ENCODE assay signal across 8 cellular contexts in the genomic region with DNA sequence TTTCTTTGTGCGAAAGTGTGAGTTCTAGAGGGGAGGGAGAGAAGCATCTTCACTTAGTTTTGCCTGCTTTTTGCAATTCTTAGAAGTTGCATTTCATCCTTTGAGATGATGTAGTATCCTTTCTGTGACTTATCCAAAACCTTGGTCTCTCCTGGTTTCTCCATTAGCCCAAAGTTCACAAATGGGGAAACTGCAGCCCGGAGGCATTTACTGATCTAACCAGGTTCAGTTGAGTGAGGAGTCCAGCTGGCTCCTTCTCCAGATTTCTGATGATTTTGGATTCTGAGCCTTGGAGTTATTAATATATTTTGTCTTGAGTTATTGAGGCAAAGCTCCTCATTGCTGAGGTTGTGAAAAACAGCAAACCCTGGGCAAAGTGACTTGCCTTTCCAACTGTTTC. TPM values are rescaled to one million over a fixed set of nuclear protein-coding genes. Genes with fewer than 3 reads are reported as not detected.
DNase-seq lines count a peak whose midpoint lies in the region; ATAC-seq and TF ChIP-seq lines count a peak whose summit lies in the region.

No MANE protein-coding gene starts in this region.

- no peak for ATAC-seq in CD4-positive, alpha-beta T cell (ENCODE audit: poor library complexity)
- ATAC-seq in central memory CD8-positive, alpha-beta T cell (replicated peaks; ENCODE audit: extremely low read depth, poor library complexity, severe bottlenecking), result no peak
- ATAC-seq in HG02610 (IDR thresholded peaks at IDR 0.05; ENCODE audit: unreplicated experiment), result no peak

- H3K9ac ChIP-seq in KMS-11, result peak overlapping the region; percentile 91; the same call in 1 of the 2 replicates

- H3K4me3 ChIP-seq in KMS-11 (IDR thresholded peaks at IDR 0.05; ENCODE audit: insufficient read depth, low read depth, low read length) (no peak overlapping the region), osteoblast (ENCODE audit: insufficient read depth, low read length) (peak overlapping the region; percentile 91)

- DNase-seq in CD4-positive, alpha-beta T cell, result no peak
- no peak for DNase-seq in central memory CD8-positive, alpha-beta T cell (ENCODE audit: low spot score in 2 of 2)
- no peak for DNase-seq in osteoblast (ENCODE audit: insufficient read length, low spot score, missing footprints)
- DNase-seq in iPS-NIHi7 (ENCODE audit: extremely low spot score), result no peak
- no peak for DNase-seq in H4 (ENCODE audit: low spot score)
- DNase-seq in NCI-H2227 (lab: John Stamatoyannopoulos, UW; ENCODE audit: unreplicated experiment), result no peak

- POLR2A ChIA-PET in CD4-positive, alpha-beta T cell (lab: Charles Lee), result interaction anchor here (3.2 kb wide), 1 partner anchor 66 kb away, joined by 30 read pairs; a partner anchor contains a TSS

- no peaks in the 10 kb centered on the region for H3K27me3 ChIP-seq in CD4-positive, alpha-beta T cell (ENCODE audit: control insufficient read depth, insufficient read depth, low read length)
- H3K27me3 ChIP-seq in KMS-11 (ENCODE audit: insufficient read depth, low read depth) (no peaks in the 10 kb centered on the region), osteoblast (ENCODE audit: insufficient read depth, low read length) (no peaks in the 10 kb centered on the region)

- peak overlapping the region; percentile 81 for H3K4me2 ChIP-seq in KMS-11
- peak overlapping the region; percentile 90 for H3K4me2 ChIP-seq in osteoblast (ENCODE audit: insufficient read depth, low read length)

- no peaks in the 10 kb centered on the region; the same call in 1 of the 2 replicates for H4K20me1 ChIP-seq in KMS-11 (ENCODE audit: insufficient read depth)
- H4K20me1 ChIP-seq in osteoblast (ENCODE audit: insufficient read depth, low read length), result peaks cover 16% of the 10 kb centered on the region

- H3K36me3 Mint-ChIP-seq in CD4-positive, alpha-beta T cell (ENCODE audit: low read depth), result no peaks in the 10 kb centered on the region
- H3K36me3 Mint-ChIP-seq in central memory CD8-positive, alpha-beta T cell (ENCODE audit: insufficient read depth), result peaks cover 7% of the 10 kb centered on the region

- peaks cover 4% of the 10 kb centered on the region for H3K27me3 Mint-ChIP-seq in CD4-positive, alpha-beta T cell
- H3K27me3 Mint-ChIP-seq in central memory CD8-positive, alpha-beta T cell, result no peaks in the 10 kb centered on the region

- TF ChIP-seq CTCF in CD4-positive, alpha-beta T cell (IDR thresholded peaks at IDR 0.05), result no peak
- TF ChIP-seq CTCF in KMS-11 (conservative IDR thresholded peaks at IDR 0.05; ENCODE audit: low read depth, low read length), result no peak
- TF ChIP-seq CTCF in osteoblast (IDR thresholded peaks at IDR 0.05; ENCODE audit: extremely low read depth, low read depth, low read length), result no peak

- H3K27ac Mint-ChIP-seq in CD4-positive, alpha-beta T cell, result no peak overlapping the region
- no peak overlapping the region for H3K27ac Mint-ChIP-seq in central memory CD8-positive, alpha-beta T cell (ENCODE audit: low read depth)

- H3K27ac ChIP-seq in CD4-positive, alpha-beta T cell (ENCODE audit: low read depth, low read length), result no peak overlapping the region
- H3K27ac ChIP-seq in KMS-11, result no peak overlapping the region
- no peak overlapping the region for H3K27ac ChIP-seq in osteoblast (ENCODE audit: low read depth, low read length)

- H3K9me3 ChIP-seq in CD4-positive, alpha-beta T cell (ENCODE audit: control insufficient read depth, low read length), result no peaks in the 10 kb centered on the region
- H3K9me3 ChIP-seq in osteoblast (ENCODE audit: low read depth, low read length), result no peaks in the 10 kb centered on the region

- H3K79me2 ChIP-seq in KMS-11 (ENCODE audit: insufficient read depth, low read depth) (peaks cover 40% of the 10 kb centered on the region; the same call in 1 of the 2 replicates), osteoblast (ENCODE audit: insufficient read depth, low read length) (peaks cover 46% of the 10 kb centered on the region)

- H3K36me3 ChIP-seq in KMS-11 (ENCODE audit: insufficient read depth) (no peaks in the 10 kb centered on the region), osteoblast (ENCODE audit: insufficient read depth, low read length) (no peaks in the 10 kb centered on the region)

- H2AFZ ChIP-seq in KMS-11 (ENCODE audit: low read depth) (no peak overlapping the region), osteoblast (ENCODE audit: low read length) (no peak overlapping the region)

- H3K4me3 Mint-ChIP-seq in CD4-positive, alpha-beta T cell, result peak overlapping the region; percentile 94
- peak overlapping the region; percentile 87 for H3K4me3 Mint-ChIP-seq in central memory CD8-positive, alpha-beta T cell

- H3K4me1 ChIP-seq in KMS-11 (ENCODE audit: low read depth, poor library complexity, severe bottlenecking) (peaks cover 48% of the 10 kb centered on the region), osteoblast (ENCODE audit: insufficient read depth, low read length) (peaks cover 12% of the 10 kb centered on the region)

- H3K4me1 Mint-ChIP-seq in CD4-positive, alpha-beta T cell (ENCODE audit: low read depth), result peaks cover 29% of the 10 kb centered on the region
- H3K4me1 Mint-ChIP-seq in central memory CD8-positive, alpha-beta T cell, result peaks cover 46% of the 10 kb centered on the region

- H3K9me3 Mint-ChIP-seq in CD4-positive, alpha-beta T cell, result no peaks in the 10 kb centered on the region
- H3K9me3 Mint-ChIP-seq in central memory CD8-positive, alpha-beta T cell, result no peaks in the 10 kb centered on the region

- intact Hi-C loops in CD4-positive, alpha-beta T cell (cut with DNase I, micrococcal nuclease), result loop anchor here in 1 of 2 experiments (5.0 kb wide), 1 partner anchor 141 kb away; a partner anchor contains a TSS

- CTCF ChIA-PET in CD4-positive, alpha-beta T cell (lab: Charles Lee), result no interaction called here

RNA-seq across cellular contexts. Expression of a gene that starts 1.6 kb away (rescaled TPM):
- 1 to 10 TPM; 2.4 to 2.8 TPM for total RNA-seq in CD4-positive, alpha-beta T cell
- 47.7 and 49.2 TPM in 2 replicates for total RNA-seq in osteoblast
- 27.0 and 30.1 TPM in 2 replicates for total RNA-seq in H4 (2014; rRNA removed; shearing (Covaris generic))
